ENCODE assay signal across 10 cellular contexts in genomic region chr17:33785281-33785680, GRCh38.
"Had no signal": no experiment of that assay in that cellular context is flagged by ENCODE, and none has a peak within 500 bp of the region (broad histone marks: within the 10 kb centered on the region; RNA-seq: fewer than 3 reads in every experiment).

No MANE protein-coding gene starts in this region.

- DNase-seq: GM23248, GOT3, H7, H9, HCEC 1CT, HFFc6 had no signal

- H3K4me1 ChIP-seq: HAP-1 had no signal

- H2AFZ ChIP-seq: GM23248, GM23338 had no signal

- ATAC-seq: GM23338, HCT116 had no signal

- H3K4me3 ChIP-seq: GM23248, GM23338, HAP-1 had no signal

- H3K4me2 ChIP-seq: GM23338 had no signal

- H3K27ac ChIP-seq: GM23248 had no signal

- FAIRE-seq: H54 had no signal

- H3K9me3 ChIP-seq: HAP-1 had no signal

- H3K36me3 ChIP-seq: HAP-1 had no signal

- H3K9ac ChIP-seq: GM23248 had no signal
